Comparison of ENCODE assay signal across 17 cellular contexts in genomic region chr5:96197359-96197758, GRCh38.
"Had no signal": no experiment of that assay in that cellular context is flagged by ENCODE, and none has a peak within 500 bp of the region (broad histone marks: within the 10 kb centered on the region; RNA-seq: fewer than 3 reads in every experiment).

No MANE protein-coding gene starts in this region.

- ATAC-seq: activated CD8-positive, alpha-beta memory T cell treated with anti-CD3 and anti-CD28 coated beads, Interleukin-2, amount 10 ng/mL, durations not matched to agents 7 days and 5 days; natural killer cell; T-cell had no signal

- H3K27ac Mint-ChIP-seq: activated CD4-positive, alpha-beta memory T cell treated with anti-CD3 and anti-CD28 coated beads for 36 hours; activated CD8-positive, alpha-beta memory T cell treated with anti-CD3 and anti-CD28 coated beads, Interleukin-2, amount 10 ng/mL, durations not matched to agents 7 days and 5 days; activated T-helper 2 cell treated with anti-CD3 and anti-CD28 coated beads, Interferon-gamma antibody, Interleukin-2, Interleukin-4, amounts not matched to agents 10 μg/mL and 5 μg/mL and 100 μg/mL, durations not matched to agents 14 hours and 24 hours and 36 hours; natural killer cell; stimulated activated naive CD8-positive, alpha-beta T cell treated with anti-CD3 and anti-CD28 coated beads, Interleukin-15, Interleukin-2, amounts not matched to agents 100 ng/mL and 50 ng/mL, for 24 hours; T-cell had no signal

- H3K9me3 ChIP-seq: adrenal gland, colonic mucosa, right atrium auricular region, thoracic aorta had no signal

- H3K79me2 ChIP-seq: hepatocyte had no signal

- H3K36me3 Mint-ChIP-seq: activated CD4-positive, alpha-beta memory T cell treated with anti-CD3 and anti-CD28 coated beads for 36 hours; natural killer cell; T-cell had no signal

- H3K4me1 ChIP-seq: adrenal gland, right atrium auricular region had no signal

- H3K9me3 Mint-ChIP-seq: activated CD4-positive, alpha-beta memory T cell treated with anti-CD3 and anti-CD28 coated beads for 36 hours; activated T-helper 2 cell treated with anti-CD3 and anti-CD28 coated beads, Interferon-gamma antibody, Interleukin-2, Interleukin-4, amounts not matched to agents 10 μg/mL and 5 μg/mL and 100 μg/mL, durations not matched to agents 14 hours and 24 hours and 36 hours; natural killer cell; stimulated activated naive CD8-positive, alpha-beta T cell treated with anti-CD3 and anti-CD28 coated beads, Interleukin-15, Interleukin-2, amounts not matched to agents 100 ng/mL and 50 ng/mL, for 24 hours; T-cell had no signal

- H3K4me1 Mint-ChIP-seq: activated CD8-positive, alpha-beta memory T cell treated with anti-CD3 and anti-CD28 coated beads, Interleukin-2, amount 10 ng/mL, durations not matched to agents 7 days and 5 days; natural killer cell; T-cell had no signal

- H3K4me3 ChIP-seq: adrenal gland, colonic mucosa, hepatocyte, right atrium auricular region, thoracic aorta had no signal

- H3K27ac ChIP-seq: colonic mucosa, right atrium auricular region, WERI-Rb-1 had no signal

- DNase-seq: activated CD4-positive, alpha-beta memory T cell treated with anti-CD3 and anti-CD28 coated beads for 36 hours; activated CD8-positive, alpha-beta memory T cell treated with anti-CD3 and anti-CD28 coated beads, Interleukin-2, amount 10 ng/mL, durations not matched to agents 7 days and 5 days; activated naive CD4-positive, alpha-beta T cell treated with anti-CD3 and anti-CD28 coated beads, Interleukin-2, amount 50 U/mL, for 16 hours; activated T-cell treated with anti-CD3 and anti-CD28 coated beads, Interleukin-2, amount 50 U/mL, for 1 hour; adrenal gland; caudate nucleus; colonic mucosa; islet precursor cell; natural killer cell; T-cell; T1000; WERI-Rb-1 had no signal

- H3K27me3 ChIP-seq: adrenal gland, colonic mucosa, hepatocyte, right atrium auricular region had no signal

- H3K4me3 Mint-ChIP-seq: activated CD4-positive, alpha-beta memory T cell treated with anti-CD3 and anti-CD28 coated beads for 36 hours; activated CD8-positive, alpha-beta memory T cell treated with anti-CD3 and anti-CD28 coated beads, Interleukin-2, amount 10 ng/mL, durations not matched to agents 7 days and 5 days; natural killer cell; stimulated activated naive CD8-positive, alpha-beta T cell treated with anti-CD3 and anti-CD28 coated beads, Interleukin-15, Interleukin-2, amounts not matched to agents 100 ng/mL and 50 ng/mL, for 24 hours; T-cell had no signal

- H3K4me2 ChIP-seq: hepatocyte had no signal

- H3K36me3 ChIP-seq: adrenal gland, colonic mucosa, right atrium auricular region, thoracic aorta, WERI-Rb-1 had no signal
